In the genomic region with DNA sequence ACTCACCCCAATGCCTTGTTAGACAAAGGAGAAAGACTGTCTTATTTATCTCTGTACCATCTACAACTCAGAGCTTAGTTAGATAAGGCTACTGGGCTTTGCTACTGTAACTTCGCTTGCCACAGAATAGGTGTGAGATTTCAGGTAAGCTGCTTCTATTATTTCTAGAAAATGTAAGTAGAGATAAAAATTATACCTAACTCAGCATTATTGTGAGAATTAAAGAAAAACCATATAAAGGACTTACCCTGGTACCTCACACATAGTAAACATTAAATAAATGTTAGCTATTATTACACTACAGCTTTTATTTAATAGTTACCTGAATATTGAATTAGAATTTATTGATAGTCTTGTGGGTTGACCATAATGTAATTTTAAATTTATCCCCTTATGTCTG, we compare ENCODE assay signal across 31 cellular contexts. TPM values are rescaled to one million over a fixed set of nuclear protein-coding genes. Genes with fewer than 3 reads are reported as not detected.
DNase-seq lines count a peak whose midpoint lies in the region; ATAC-seq, FAIRE-seq and TF ChIP-seq lines count a peak whose summit lies in the region.
"Had no signal": no experiment of that assay in that cellular context is flagged by ENCODE, and none has a peak within 500 bp of the region (broad histone marks: within the 10 kb centered on the region; RNA-seq: fewer than 3 reads in every experiment).

No MANE protein-coding gene starts in this region.

- H3K36me3 Mint-ChIP-seq in mesothelial cell of epicardium, result no peaks in the 10 kb centered on the region
- H3K36me3 Mint-ChIP-seq: CD14-positive monocyte; CD4-positive, alpha-beta memory T cell; CD4-positive, CD25-positive, alpha-beta regulatory T cell; CD8-positive, alpha-beta memory T cell had no signal

- TF ChIP-seq POLR2A in HepG2 (IDR thresholded peaks at IDR 0.05; ENCODE audit: insufficient read depth in 1 of 2, low read depth in 2 of 2, low read length in 2 of 2) (no peak), right lobe of liver (IDR thresholded peaks at IDR 0.05) (no peak), HCT116 (IDR thresholded peaks at IDR 0.05; ENCODE audit: borderline replicate concordance, extremely low read depth, insufficient read depth, insufficient read length) (no peak), K562 (conservative IDR thresholded peaks at IDR 0.05) (no peak)

- H4K20me1 ChIP-seq in HepG2 (ENCODE audit: insufficient read depth, low read length) (no peaks in the 10 kb centered on the region), HCT116 (ENCODE audit: insufficient read depth) (no peaks in the 10 kb centered on the region), K562 (replicated peaks; ENCODE audit: control insufficient read depth, insufficient read depth, low read length) (no peaks in the 10 kb centered on the region)
- H4K20me1 ChIP-seq: BLaER1 had no signal

- H3K4me3 Mint-ChIP-seq in mesothelial cell of epicardium, result no peak overlapping the region
- H3K4me3 Mint-ChIP-seq: CD14-positive monocyte; CD4-positive, alpha-beta memory T cell; CD4-positive, CD25-positive, alpha-beta regulatory T cell; CD8-positive, alpha-beta memory T cell had no signal

- H2AFZ ChIP-seq in HepG2 (ENCODE audit: low read length), result no peak overlapping the region
- peak overlapping the region; percentile 7 for H2AFZ ChIP-seq in HCT116 (ENCODE audit: low read depth, low read length, poor library complexity, severe bottlenecking)
- no peak overlapping the region for H2AFZ ChIP-seq in K562 (ENCODE audit: low read depth, low read length)

- H3K4me2 ChIP-seq in HepG2 (ENCODE audit: low read depth, low read length) (no peak overlapping the region), HCT116 (ENCODE audit: low read length) (no peak overlapping the region), K562 (ENCODE audit: insufficient read depth, low read length) (no peak overlapping the region)
- H3K4me2 ChIP-seq: BLaER1 had no signal

- H3K9ac ChIP-seq in HepG2 (ENCODE audit: insufficient read depth, low read depth, low read length) (no peak overlapping the region), HCT116 (ENCODE audit: low read length) (no peak overlapping the region), K562 (ENCODE audit: insufficient read depth in 1 of 2, low read depth in 2 of 2, low read length in 2 of 2) (no peak overlapping the region)
- H3K9ac ChIP-seq: BLaER1 had no signal

- H3K27ac ChIP-seq in HepG2 (ENCODE audit: extremely low read length, insufficient read depth, low read length), result no peak overlapping the region
- H3K27ac ChIP-seq in right lobe of liver, result no peak overlapping the region
- no peak overlapping the region for H3K27ac ChIP-seq in HCT116 (ENCODE audit: low read depth, low read length)
- H3K27ac ChIP-seq in K562 (ENCODE audit: extremely low read depth, low read depth, low read length), result no peak overlapping the region
- H3K27ac ChIP-seq: 22Rv1, BLaER1 had no signal

- ATAC-seq in HepG2 (no peak), right lobe of liver (no peak), HCT116 (no peak), K562 (no peak)
- ATAC-seq: GM12878 had no signal

- H3K79me2 ChIP-seq in HepG2 (ENCODE audit: insufficient read depth, low read length) (no peaks in the 10 kb centered on the region), HCT116 (ENCODE audit: insufficient read depth, low read length) (no peaks in the 10 kb centered on the region), K562 (ENCODE audit: control insufficient read depth, insufficient read depth, low read length) (no peaks in the 10 kb centered on the region)

- no peak overlapping the region for H3K27ac Mint-ChIP-seq in mesothelial cell of epicardium
- H3K27ac Mint-ChIP-seq: CD14-positive monocyte; CD4-positive, alpha-beta memory T cell; CD4-positive, CD25-positive, alpha-beta regulatory T cell; CD8-positive, alpha-beta memory T cell had no signal

- in situ Hi-C loops in HepG2 (cut with HindIII; ENCODE audit: extremely low pct_ligation_motif_present, low pct_unique_long_range_greater_than_20kb) (no loop called here), K562 (cut with MboI) (no loop called here)

- H3K27me3 ChIP-seq in HepG2 (ENCODE audit: control insufficient read depth in 1 of 2, insufficient read depth in 2 of 2, low read length in 2 of 2), result no peaks in the 10 kb centered on the region
- no peaks in the 10 kb centered on the region for H3K27me3 ChIP-seq in right lobe of liver
- no peaks in the 10 kb centered on the region for H3K27me3 ChIP-seq in HCT116 (ENCODE audit: insufficient read depth, low read length)
- peaks cover 5% of the 10 kb centered on the region in 2 experiments; a peak in 4 of 5 replicates for H3K27me3 ChIP-seq in K562 (ENCODE audit: control insufficient read depth in 2 of 2, insufficient read depth in 2 of 2, low read length in 2 of 2)
- H3K27me3 ChIP-seq: BE2C, BLaER1 had no signal

- RAD21 ChIA-PET in HCT116 (lab: Charles Lee; ENCODE audit: low non-redundant PET in 1 of 2, low total read pairs in 2 of 2, uncharacterized antibody in 2 of 2, unreplicated experiment in 2 of 2), result interaction anchor here in 1 of 2 experiments (0.6 to 1.0 kb wide), 2 partner anchors 298 to 342 kb away, joined by 3 read pairs; no protein-coding TSS in a partner anchor

- WGBS in HepG2 (ENCODE audit: low lambda C conversion rate), result 6% methylated on average over 1 of the region's 1 CpG
- WGBS in right lobe of liver (ENCODE audit: insufficient coverage, low coverage, low lambda C conversion rate, missing lambda C conversion rate), result 93% methylated on average over 1 of the region's 1 CpG
- 11% methylated on average over 1 of the region's 1 CpG for WGBS in K562 (ENCODE audit: insufficient coverage, low coverage, missing lambda C conversion rate)

- H3K4me1 ChIP-seq in HepG2 (ENCODE audit: insufficient read depth, low read length) (no peaks in the 10 kb centered on the region), right lobe of liver (no peaks in the 10 kb centered on the region), HCT116 (ENCODE audit: control insufficient read depth in 1 of 2, insufficient read depth in 2 of 2, low read length in 2 of 2) (no peaks in the 10 kb centered on the region), K562 (replicated peaks in 1 of 2; ENCODE audit: control insufficient read depth in 2 of 2, insufficient read depth in 2 of 2, low read length in 2 of 2) (no peaks in the 10 kb centered on the region)
- H3K4me1 ChIP-seq: BE2C, BLaER1 had no signal

- no TSS peak for BruUV-seq in HepG2 (replicated peaks; lab: Mats Ljungman, UMichigan)
- no TSS peak for BruUV-seq in HCT116 (replicated peaks; lab: Mats Ljungman, UMichigan)
- BruUV-seq in K562 (replicated peaks; lab: Mats Ljungman, UMichigan), result no TSS peak

- H3K9me3 ChIP-seq in HepG2 (ENCODE audit: low read length), result no peaks in the 10 kb centered on the region
- H3K9me3 ChIP-seq in right lobe of liver, result no peaks in the 10 kb centered on the region
- H3K9me3 ChIP-seq in HCT116 (ENCODE audit: control insufficient read depth in 1 of 2, insufficient read depth in 1 of 2, low read depth in 1 of 2, low read length in 2 of 2), result no peaks in the 10 kb centered on the region
- H3K9me3 ChIP-seq in K562 (replicated peaks; ENCODE audit: control insufficient read depth, insufficient read depth, low read depth, low read length), result no peaks in the 10 kb centered on the region
- H3K9me3 ChIP-seq: BE2C, BLaER1 had no signal

- no peak for TF ChIP-seq EP300 in HepG2 (IDR thresholded peaks at IDR 0.05; ENCODE audit: low read depth in 2 of 2, low read length in 2 of 2)
- no peak for TF ChIP-seq EP300 in HepG2 (CRISPR knock-in tag; IDR thresholded peaks at IDR 0.05; ENCODE audit: borderline replicate concordance)
- no peak for TF ChIP-seq EP300 in K562 (IDR thresholded peaks at IDR 0.05; ENCODE audit: low read length)

- DNase-seq in HepG2 (ENCODE audit: low spot score) (no peak), right lobe of liver (no peak), HCT116 (ENCODE audit: low read depth, low spot score) (no peak), K562 (ENCODE audit: extremely low read depth in 1 of 4, low spot score in 3 of 4) (no peak), mesothelial cell of epicardium (ENCODE audit: low spot score in 2 of 2, unreplicated experiment in 2 of 2) (no peak), NOMO-1 treated with DMSO at 0.1 percent for 48 hours (lab: John Stamatoyannopoulos, UW; ENCODE audit: unreplicated experiment) (no peak)
- DNase-seq: ACHN; BE2C; C1 segment of cervical spinal cord; CD4-positive, alpha-beta memory T cell; CD4-positive, CD25-positive, alpha-beta regulatory T cell; CD8-positive, alpha-beta memory T cell; COR-L47; DMS 273 treated with DMSO at 0.1 percent for 48 hours; DMS153; DMS53; DMS79; DND-41; EL; GDM1 had no signal

- H3K9me1 ChIP-seq in K562 (ENCODE audit: control insufficient read depth, insufficient read depth, low read length), result no peaks in the 10 kb centered on the region

- no peaks in the 10 kb centered on the region for H3K9me2 ChIP-seq in HCT116 (ENCODE audit: insufficient read depth)

- H3K4me1 Mint-ChIP-seq in mesothelial cell of epicardium, result no peaks in the 10 kb centered on the region
- H3K4me1 Mint-ChIP-seq: CD14-positive monocyte; CD4-positive, alpha-beta memory T cell; CD4-positive, CD25-positive, alpha-beta regulatory T cell; CD8-positive, alpha-beta memory T cell had no signal

- CTCF ChIA-PET in HepG2 (lab: Yijun Ruan, JAX; ENCODE audit: low intra/inter-chr PET ratio, low total read pairs), result no interaction called here
- CTCF ChIA-PET in HCT116 (lab: Charles Lee), result interaction anchor here (1.6 kb wide), 1 partner anchor 298 kb away, joined by 6 read pairs; no protein-coding TSS in a partner anchor
- CTCF ChIA-PET in K562 (lab: Yijun Ruan, JAX; ENCODE audit: low intra/inter-chr PET ratio), result no interaction called here

- TF ChIP-seq RAD21 in HepG2 (CRISPR knock-in tag; IDR thresholded peaks at IDR 0.05), result no peak
- no peak for TF ChIP-seq RAD21 in HCT116 (IDR thresholded peaks at IDR 0.05; ENCODE audit: low read depth)
- no peak for TF ChIP-seq RAD21 in K562 (CRISPR knock-in tag; conservative IDR thresholded peaks at IDR 0.05 in 1 of 2, IDR thresholded peaks at IDR 0.05 in 1 of 2)

- H3K36me3 ChIP-seq in HepG2 (replicated peaks in 1 of 2; ENCODE audit: control insufficient read depth in 1 of 2, insufficient read depth in 2 of 2, low read length in 2 of 2) (no peaks in the 10 kb centered on the region), right lobe of liver (no peaks in the 10 kb centered on the region), HCT116 (ENCODE audit: control insufficient read depth in 1 of 2, insufficient read depth in 2 of 2, low read length in 2 of 2) (no peaks in the 10 kb centered on the region), K562 (ENCODE audit: control insufficient read depth, insufficient read depth, low read length) (no peaks in the 10 kb centered on the region)
- H3K36me3 ChIP-seq: BE2C, BLaER1 had no signal

- intact Hi-C loops in HepG2 (cut with micrococcal nuclease; ENCODE audit: unreplicated experiment), result no loop called here
- intact Hi-C loops in right lobe of liver (cut with DNase I), result no loop called here
- intact Hi-C loops in HCT116 (cut with micrococcal nuclease), result no loop called here
- intact Hi-C loops in K562 (cut with micrococcal nuclease), result loop anchor here (10.0 kb wide), 1 partner anchor 192 kb away; no protein-coding TSS in a partner anchor

- FAIRE-seq in HepG2 (lab: Jason Lieb, UNC) (no peak), K562 (lab: Jason Lieb, UNC) (no peak)
- FAIRE-seq: GM12878, GM12892, GM18507 had no signal

- TF ChIP-seq CTCF in HepG2 (CRISPR knock-in tag; IDR thresholded peaks at IDR 0.05) (no peak), right lobe of liver (IDR thresholded peaks at IDR 0.05) (no peak), HCT116 (IDR thresholded peaks at IDR 0.05 in 2 of 3, conservative IDR thresholded peaks at IDR 0.05 in 1 of 3; ENCODE audit: borderline replicate concordance in 1 of 3, insufficient read depth in 1 of 3, low read depth in 2 of 3, low read length in 2 of 3) (no peak), K562 (IDR thresholded peaks at IDR 0.05 in 2 of 3, conservative IDR thresholded peaks at IDR 0.05 in 1 of 3; ENCODE audit: insufficient read depth in 2 of 3, low read depth in 1 of 3, low read length in 3 of 3) (no peak), mesothelial cell of epicardium (IDR thresholded peaks at IDR 0.05; ENCODE audit: unreplicated experiment) (no peak)

- peaks cover 6% of the 10 kb centered on the region for H3K27me3 Mint-ChIP-seq in mesothelial cell of epicardium (ENCODE audit: low read depth)
- H3K27me3 Mint-ChIP-seq: CD4-positive, alpha-beta memory T cell; CD8-positive, alpha-beta memory T cell had no signal

- POLR2A ChIA-PET in HepG2 (lab: Yijun Ruan, JAX) (no interaction called here), HCT116 (lab: Charles Lee) (no interaction called here), K562 (lab: Yijun Ruan, JAX) (interaction anchor here (0.6 to 0.9 kb wide), 2 partner anchors 15 to 1338 kb away, joined by 3 read pairs; no protein-coding TSS in a partner anchor)

- H3K4me3 ChIP-seq in HepG2 (replicated peaks in 1 of 3; ENCODE audit: insufficient read depth in 1 of 3, low read depth in 2 of 3, low read length in 3 of 3) (no peak overlapping the region), right lobe of liver (no peak overlapping the region), HCT116 (replicated peaks in 1 of 2; ENCODE audit: low read depth in 1 of 2, low read length in 2 of 2) (no peak overlapping the region), K562 (no peak overlapping the region)
- H3K4me3 ChIP-seq: BLaER1, GM12878 had no signal

- no peaks in the 10 kb centered on the region for H3K9me3 Mint-ChIP-seq in mesothelial cell of epicardium
- H3K9me3 Mint-ChIP-seq: CD14-positive monocyte; CD4-positive, alpha-beta memory T cell; CD8-positive, alpha-beta memory T cell had no signal

RNA-seq across cellular contexts. Expression of a gene that starts 36.5 kb away (rescaled TPM):
- total RNA-seq in HepG2 (2016; rRNA removed; fragmentation: Illumina TruSeq; extraction: Trizol) (not detected in 2 replicates), right lobe of liver (not detected), HCT116 (2021; ENCODE audit: unreplicated experiment) (2.6 TPM), K562 (2014; rRNA removed) (not detected in 2 replicates), K562 (2014; rRNA removed; fragmentation: Illumina TruSeq; extraction: Trizol) (not detected in 2 replicates), K562 (2015; rRNA removed; fragmentation: Illumina TruSeq; extraction: Trizol) (not detected in 2 replicates), K562 (2021) (not detected in 2 replicates), mesothelial cell of epicardium (1.3 to 1.5 TPM (median 1.4 TPM) in 3 replicates)
- total RNA-seq in HepG2 (2016; cell fraction: cytosol; rRNA removed; fragmentation: Illumina TruSeq; extraction: Trizol; ENCODE audit: low read depth), result not detected in 2 replicates
- total RNA-seq in HepG2 (2016; cell fraction: insoluble cytoplasmic fraction; rRNA removed; fragmentation: Illumina TruSeq; extraction: Trizol), result not detected in 2 replicates
- total RNA-seq in HepG2 (2016; cell fraction: membrane; rRNA removed; fragmentation: Illumina TruSeq; extraction: Trizol), result 0.17 TPM in 1 of 2 replicates, not detected in the other
- total RNA-seq in HepG2 (2016; cell fraction: nucleus; rRNA removed; fragmentation: Illumina TruSeq; extraction: Trizol), result not detected in 2 replicates
- polyA plus RNA-seq in HepG2 (2011; rRNA removed) (not detected in 2 replicates), K562 (2011; rRNA removed) (not detected in 2 replicates), K562 (2014; fragmentation: Illumina TruSeq; extraction: Trizol) (not detected in 2 replicates), K562 (2014; fragmentation: Nextera tagmentation; extraction: Ambion mirVana) (not detected), K562 (2014; rRNA removed) (not detected in 2 replicates)
- 0.05 TPM in 1 of 2 replicates, not detected in the other for polyA plus RNA-seq in HepG2 (2011; cell fraction: cytosol; rRNA removed)
- polyA plus RNA-seq in HepG2 (2011; cell fraction: nucleus; rRNA removed), result not detected in 2 replicates
- polyA plus RNA-seq in HepG2 (2012), result not detected in 2 replicates
- polyA plus RNA-seq in HepG2 (2016; cell fraction: cytosol; fragmentation: Illumina TruSeq; extraction: Trizol; ENCODE audit: low read depth), result not detected in 2 replicates
- not detected in 2 replicates for polyA plus RNA-seq in HepG2 (2016; cell fraction: insoluble cytoplasmic fraction; fragmentation: Illumina TruSeq; extraction: Trizol; ENCODE audit: low read depth)
- not detected in 2 replicates for polyA plus RNA-seq in HepG2 (2016; cell fraction: membrane; fragmentation: Illumina TruSeq; extraction: Trizol; ENCODE audit: low read depth)
- polyA plus RNA-seq in HepG2 (2016; cell fraction: nucleus; fragmentation: Illumina TruSeq; extraction: Trizol; ENCODE audit: insufficient read depth, low read depth), result not detected in 2 replicates
- not detected in 2 replicates for polyA minus RNA-seq in HepG2 (2011; rRNA and poly(A)+ RNA removed; ENCODE audit: low replicate concordance)
- not detected in 2 replicates for polyA minus RNA-seq in HepG2 (2011; cell fraction: cytosol; rRNA and poly(A)+ RNA removed)
- not detected in 2 replicates for polyA minus RNA-seq in HepG2 (2011; cell fraction: nucleus; rRNA and poly(A)+ RNA removed)
- 1.4 and 2.6 TPM in 2 replicates for polyA plus RNA-seq in HCT116 (2012)
- not detected in 2 replicates for total RNA-seq in K562 (2011; cell fraction: chromatin; rRNA removed; ENCODE audit: low replicate concordance)
- not detected in 2 replicates for total RNA-seq in K562 (2011; cell fraction: nucleolus; rRNA removed)
- not detected in 2 replicates for total RNA-seq in K562 (2011; cell fraction: nucleoplasm; rRNA removed)
- not detected in 2 replicates for polyA plus RNA-seq in K562 (2011; cell fraction: cytosol; rRNA removed)
- not detected in 2 replicates for polyA plus RNA-seq in K562 (2011; cell fraction: nucleus; rRNA removed)
- not detected in 2 replicates for polyA plus RNA-seq in K562 (2012)
- not detected in 2 replicates for polyA minus RNA-seq in K562 (2011; rRNA and poly(A)+ RNA removed)
- not detected in 2 replicates for polyA minus RNA-seq in K562 (2011; cell fraction: cytosol; rRNA and poly(A)+ RNA removed)
- polyA minus RNA-seq in K562 (2011; cell fraction: nucleus; rRNA and poly(A)+ RNA removed), result not detected in 2 replicates
- total RNA-seq: CD4-positive, CD25-positive, alpha-beta regulatory T cell; GM12878 had no signal
- polyA plus RNA-seq: CD14-positive monocyte; CD4-positive, CD25-positive, alpha-beta regulatory T cell; GM12878 had no signal

RNA-seq across cellular contexts. Expression of a gene that starts 44.1 kb away (rescaled TPM):
- total RNA-seq in HepG2 (2016; rRNA removed; fragmentation: Illumina TruSeq; extraction: Trizol) (not detected in 2 replicates), right lobe of liver (not detected), HCT116 (2021; ENCODE audit: unreplicated experiment) (not detected), K562 (2014; rRNA removed) (not detected in 2 replicates), K562 (2014; rRNA removed; fragmentation: Illumina TruSeq; extraction: Trizol) (not detected in 2 replicates), K562 (2015; rRNA removed; fragmentation: Illumina TruSeq; extraction: Trizol) (not detected in 2 replicates), K562 (2021) (not detected in 2 replicates), mesothelial cell of epicardium (not detected in 3 replicates)
- not detected in 2 replicates for total RNA-seq in HepG2 (2016; cell fraction: cytosol; rRNA removed; fragmentation: Illumina TruSeq; extraction: Trizol; ENCODE audit: low read depth)
- not detected in 2 replicates for total RNA-seq in HepG2 (2016; cell fraction: insoluble cytoplasmic fraction; rRNA removed; fragmentation: Illumina TruSeq; extraction: Trizol)
- not detected in 2 replicates for total RNA-seq in HepG2 (2016; cell fraction: membrane; rRNA removed; fragmentation: Illumina TruSeq; extraction: Trizol)
- not detected in 2 replicates for total RNA-seq in HepG2 (2016; cell fraction: nucleus; rRNA removed; fragmentation: Illumina TruSeq; extraction: Trizol)
- polyA plus RNA-seq in HepG2 (2011; rRNA removed) (not detected in 2 replicates), K562 (2011; rRNA removed) (not detected in 2 replicates), K562 (2014; fragmentation: Illumina TruSeq; extraction: Trizol) (not detected in 2 replicates), K562 (2014; fragmentation: Nextera tagmentation; extraction: Ambion mirVana) (under 1 TPM in 1 of 2 experiments, not detected in 1; 0.01 TPM), K562 (2014; rRNA removed) (not detected in 2 replicates)
- polyA plus RNA-seq in HepG2 (2011; cell fraction: cytosol; rRNA removed), result not detected in 2 replicates
- polyA plus RNA-seq in HepG2 (2011; cell fraction: nucleus; rRNA removed), result not detected in 2 replicates
- polyA plus RNA-seq in HepG2 (2012), result not detected in 2 replicates
- not detected in 2 replicates for polyA plus RNA-seq in HepG2 (2016; cell fraction: cytosol; fragmentation: Illumina TruSeq; extraction: Trizol; ENCODE audit: low read depth)
- polyA plus RNA-seq in HepG2 (2016; cell fraction: insoluble cytoplasmic fraction; fragmentation: Illumina TruSeq; extraction: Trizol; ENCODE audit: low read depth), result not detected in 2 replicates
- not detected in 2 replicates for polyA plus RNA-seq in HepG2 (2016; cell fraction: membrane; fragmentation: Illumina TruSeq; extraction: Trizol; ENCODE audit: low read depth)
- polyA plus RNA-seq in HepG2 (2016; cell fraction: nucleus; fragmentation: Illumina TruSeq; extraction: Trizol; ENCODE audit: insufficient read depth, low read depth), result not detected in 2 replicates
- polyA minus RNA-seq in HepG2 (2011; rRNA and poly(A)+ RNA removed; ENCODE audit: low replicate concordance), result not detected in 2 replicates
- not detected in 2 replicates for polyA minus RNA-seq in HepG2 (2011; cell fraction: cytosol; rRNA and poly(A)+ RNA removed)
- polyA minus RNA-seq in HepG2 (2011; cell fraction: nucleus; rRNA and poly(A)+ RNA removed), result not detected in 2 replicates
- polyA plus RNA-seq in HCT116 (2012), result not detected in 2 replicates
- total RNA-seq in K562 (2011; cell fraction: chromatin; rRNA removed; ENCODE audit: low replicate concordance), result not detected in 2 replicates
- total RNA-seq in K562 (2011; cell fraction: nucleolus; rRNA removed), result not detected in 2 replicates
- not detected in 2 replicates for total RNA-seq in K562 (2011; cell fraction: nucleoplasm; rRNA removed)
- polyA plus RNA-seq in K562 (2011; cell fraction: cytosol; rRNA removed), result not detected in 2 replicates
- polyA plus RNA-seq in K562 (2011; cell fraction: nucleus; rRNA removed), result not detected in 2 replicates
- polyA plus RNA-seq in K562 (2012), result not detected in 2 replicates
- 0.06 TPM in 1 of 2 replicates, not detected in the other for polyA minus RNA-seq in K562 (2011; rRNA and poly(A)+ RNA removed)
- polyA minus RNA-seq in K562 (2011; cell fraction: cytosol; rRNA and poly(A)+ RNA removed), result not detected in 2 replicates
- not detected in 2 replicates for polyA minus RNA-seq in K562 (2011; cell fraction: nucleus; rRNA and poly(A)+ RNA removed)
- total RNA-seq: A172; A673; CD4-positive, CD25-positive, alpha-beta regulatory T cell; CD8-positive, alpha-beta memory T cell; Daoy; G401 had no signal
- polyA plus RNA-seq: AG04450; CD14-positive monocyte; CD4-positive, alpha-beta memory T cell; CD4-positive, CD25-positive, alpha-beta regulatory T cell; CD8-positive, alpha-beta memory T cell had no signal
